In the genomic region with DNA sequence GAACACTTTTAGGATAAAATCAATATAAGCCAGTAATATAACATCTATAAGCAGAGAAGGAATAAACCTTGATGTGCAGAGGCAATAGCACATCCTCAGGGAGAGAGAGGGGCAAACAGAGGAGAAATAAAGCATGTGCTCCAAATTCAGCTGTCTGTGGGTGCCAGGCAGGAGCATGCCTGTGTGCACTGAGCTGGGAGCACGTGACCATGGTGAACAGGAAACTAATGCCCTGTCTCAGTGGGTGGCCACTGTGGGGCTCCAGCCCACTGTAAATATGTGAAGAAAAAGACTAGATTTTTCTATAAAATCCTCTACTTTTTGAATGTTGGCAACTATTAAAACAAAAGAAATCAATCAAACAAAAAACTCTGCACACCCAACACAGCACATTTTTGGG, we compare ENCODE assay signal across 15 cellular contexts. TPM values are rescaled to one million over a fixed set of nuclear protein-coding genes. Genes with fewer than 3 reads are reported as not detected.
A peak's percentile ranks its signal among the peaks of the same experiment; 100 is the strongest.
DNase-seq lines count a peak whose midpoint lies in the region; TF ChIP-seq lines count a peak whose summit lies in the region.
"Had no signal": no experiment of that assay in that cellular context is flagged by ENCODE, and none has a peak within 500 bp of the region (broad histone marks: within the 10 kb centered on the region; RNA-seq: fewer than 3 reads in every experiment).

No MANE protein-coding gene starts in this region.

- H3K9me3 Mint-ChIP-seq in activated T-cell treated with anti-CD3 and anti-CD28 coated beads, Interleukin-2, amount 50 U/mL, for 24 hours = no peaks in the 10 kb centered on the region
- H3K9me3 Mint-ChIP-seq: GM23338 had no signal

- DNase-seq in KBM-7 (peak; percentile 31), kidney tubule cell (ENCODE audit: low spot score) (peak; percentile 7), ecto neural progenitor cell (ENCODE audit: low spot score) (no peak), neuronal stem cell (ENCODE audit: low spot score) (no peak), NCI-H526 (lab: John Stamatoyannopoulos, UW) (no peak), brain microvascular endothelial cell (no peak)
- DNase-seq in activated T-cell treated with anti-CD3 and anti-CD28 coated beads, Interleukin-2, amount 50 U/mL, for 24 hours = peak; percentile 57
- DNase-seq: amniotic stem cell, heart left ventricle, IMR-90, NCI-H2029 had no signal

- H3K27me3 Mint-ChIP-seq in activated T-cell treated with anti-CD3 and anti-CD28 coated beads, Interleukin-2, amount 50 U/mL, for 24 hours = no peaks in the 10 kb centered on the region

- H3K27ac Mint-ChIP-seq in activated T-cell treated with anti-CD3 and anti-CD28 coated beads, Interleukin-2, amount 50 U/mL, for 24 hours = peak overlapping the region; percentile 98
- H3K27ac Mint-ChIP-seq: GM23338, mesothelial cell of epicardium had no signal

- H4K91ac ChIP-seq in neuronal stem cell (ENCODE audit: low read depth, low read length, poor library complexity) = no peak overlapping the region

- WGBS in neuronal stem cell (ENCODE audit: extremely low coverage in 2 of 2, insufficient read length in 2 of 2, insufficient replicate concordance in 1 of 2), 2 donors = no CpG with 5 or more reads among the region's 1 CpG

- no peak overlapping the region for H3K23ac ChIP-seq in neuronal stem cell (ENCODE audit: low read depth, low read length, poor library complexity)

- H3K4me1 ChIP-seq in BLaER1 treated with 17β-estradiol and CSF1 and Interleukin-3, amounts not matched to agents 10 nM and 100 nM = peaks cover 6 to 68% (median 11%) of the 10 kb centered on the region in 10 experiments; a peak in 17 of 20 replicates
- H3K4me1 ChIP-seq in neuronal stem cell (ENCODE audit: control insufficient read depth in 2 of 2, insufficient read depth in 1 of 2, low read depth in 1 of 2, low read length in 2 of 2) = no peaks in the 10 kb centered on the region

- H3K4me3 ChIP-seq in BLaER1 treated with 17β-estradiol and CSF1 and Interleukin-3, amounts not matched to agents 10 nM and 100 nM = no peak overlapping the region
- H3K4me3 ChIP-seq in neuronal stem cell (ENCODE audit: low read length in 2 of 2) = no peak overlapping the region
- H3K4me3 ChIP-seq in brain microvascular endothelial cell (ENCODE audit: low read depth, low read length) = no peak overlapping the region
- H3K4me3 ChIP-seq: GM23338, heart left ventricle had no signal

- no peak overlapping the region for H2BK12ac ChIP-seq in neuronal stem cell (ENCODE audit: low read length)

- H2BK5ac ChIP-seq in neuronal stem cell (ENCODE audit: low read length) = no peak overlapping the region

- H3K27ac ChIP-seq in BLaER1 treated with 17β-estradiol and CSF1 and Interleukin-3, amounts not matched to agents 10 nM and 100 nM = no peak overlapping the region
- H3K27ac ChIP-seq in neuronal stem cell (replicated peaks; ENCODE audit: low read length) = no peak overlapping the region
- H3K27ac ChIP-seq in brain microvascular endothelial cell = no peak overlapping the region
- H3K27ac ChIP-seq: C4-2B had no signal

- TF ChIP-seq CTCF in brain microvascular endothelial cell (IDR thresholded peaks at IDR 0.05; ENCODE audit: low read depth, low read length, missing control alignments) = no peak

- H2BK15ac ChIP-seq in neuronal stem cell (ENCODE audit: low read length) = no peak overlapping the region

- no peak overlapping the region for H3K18ac ChIP-seq in neuronal stem cell (ENCODE audit: low read length)

- H4K8ac ChIP-seq in neuronal stem cell (ENCODE audit: low read depth, low read length) = no peak overlapping the region

- no peak overlapping the region for H2AFZ ChIP-seq in neuronal stem cell (ENCODE audit: low read length)
- H2AFZ ChIP-seq: GM23338 had no signal

- no peak overlapping the region for H3K14ac ChIP-seq in neuronal stem cell (ENCODE audit: low read length)

- H3K4me2 ChIP-seq in BLaER1 treated with 17β-estradiol and CSF1 and Interleukin-3, amounts not matched to agents 10 nM and 100 nM = peak overlapping the region in 9 of 11 experiments; percentile 5 to 66 (median 24); a peak in 8 of 22 replicates
- no peak overlapping the region for H3K4me2 ChIP-seq in neuronal stem cell (ENCODE audit: insufficient read depth, low read length, poor library complexity, severe bottlenecking)
- H3K4me2 ChIP-seq: GM23338 had no signal

- no peak overlapping the region for H2AK5ac ChIP-seq in neuronal stem cell (ENCODE audit: low read depth, low read length)

- no peak overlapping the region for H2BK120ac ChIP-seq in neuronal stem cell (ENCODE audit: low read depth, low read length)

- no peak overlapping the region for H3K4ac ChIP-seq in neuronal stem cell (ENCODE audit: low read length)

- no peaks in the 10 kb centered on the region for H3K79me1 ChIP-seq in neuronal stem cell (ENCODE audit: low read depth, low read length)

- peaks cover 0 to 100% (median 0%) of the 10 kb centered on the region in 11 experiments; a peak in 3 of 22 replicates for H4K20me1 ChIP-seq in BLaER1 treated with 17β-estradiol and CSF1 and Interleukin-3, amounts not matched to agents 10 nM and 100 nM

- H3K36me3 Mint-ChIP-seq in activated T-cell treated with anti-CD3 and anti-CD28 coated beads, Interleukin-2, amount 50 U/mL, for 24 hours (ENCODE audit: low read depth) = peaks cover 18% of the 10 kb centered on the region
- H3K36me3 Mint-ChIP-seq: mesothelial cell of epicardium had no signal

- in situ Hi-C loops in KBM-7 (cut with MboI; ENCODE audit: low pct_unique_long_range_greater_than_20kb, low sequenced_read_pairs) (no loop called here), brain microvascular endothelial cell (cut with HindIII; ENCODE audit: low pct_ligation_motif_present, low sequenced_read_pairs) (no loop called here)

- no peaks in the 10 kb centered on the region for H3K27me3 ChIP-seq in BLaER1 treated with 17β-estradiol and CSF1 and Interleukin-3, amounts not matched to agents 10 nM and 100 nM
- H3K27me3 ChIP-seq in neuronal stem cell (ENCODE audit: control insufficient read depth in 3 of 3, insufficient read depth in 3 of 3, low read depth in 1 of 3, low read length in 3 of 3) (no peaks in the 10 kb centered on the region), brain microvascular endothelial cell (replicated peaks) (no peaks in the 10 kb centered on the region)
- H3K27me3 ChIP-seq: heart left ventricle had no signal

- H3K36me3 ChIP-seq in BLaER1 treated with 17β-estradiol and CSF1 and Interleukin-3, amounts not matched to agents 10 nM and 100 nM = peaks cover 0 to 52% (median 0%) of the 10 kb centered on the region in 11 experiments; a peak in 3 of 22 replicates
- no peaks in the 10 kb centered on the region for H3K36me3 ChIP-seq in neuronal stem cell (replicated peaks in 1 of 2; ENCODE audit: control insufficient read depth in 2 of 2, insufficient read depth in 2 of 2, low read length in 2 of 2)
- H3K36me3 ChIP-seq in brain microvascular endothelial cell (replicated peaks) = no peaks in the 10 kb centered on the region

- H3K9ac ChIP-seq in BLaER1 treated with 17β-estradiol and CSF1 and Interleukin-3, amounts not matched to agents 10 nM and 100 nM = 0 out of 22 replicates have a peak overlapping the region, but pooled peaks of 1 of the 11 experiments have one; percentile 29
- H3K9ac ChIP-seq in neuronal stem cell (ENCODE audit: low read depth, low read length, poor library complexity) = no peak overlapping the region

- H3K4me1 Mint-ChIP-seq in activated T-cell treated with anti-CD3 and anti-CD28 coated beads, Interleukin-2, amount 50 U/mL, for 24 hours (ENCODE audit: low read depth) = peaks cover 90% of the 10 kb centered on the region

- no peaks in the 10 kb centered on the region for H3K9me3 ChIP-seq in BLaER1 treated with 17β-estradiol and CSF1 and Interleukin-3, amounts not matched to agents 10 nM and 100 nM (replicated peaks in 1 of 11)
- H3K9me3 ChIP-seq in neuronal stem cell (replicated peaks in 1 of 2; ENCODE audit: control insufficient read depth in 2 of 2, insufficient read depth in 1 of 2, low read depth in 1 of 2, low read length in 2 of 2) = no peaks in the 10 kb centered on the region

- H3K4me3 Mint-ChIP-seq in activated T-cell treated with anti-CD3 and anti-CD28 coated beads, Interleukin-2, amount 50 U/mL, for 24 hours = peak overlapping the region; percentile 69
- H3K4me3 Mint-ChIP-seq: GM23338, mesothelial cell of epicardium had no signal

RNA-seq across cellular contexts. Expression of a gene that starts 55.3 kb away (rescaled TPM):
- not detected for polyA plus RNA-seq in neuronal stem cell (2013, experiment 1 of 2)
- polyA plus RNA-seq in neuronal stem cell (2013, experiment 2 of 2) = not detected
- polyA plus RNA-seq: GM23338, IMR-90 had no signal

Comparison
In these comparisons a context has a peak if more than half of its experiments do, and no peak if none do; other contexts are left out.
1. DNase-seq: peak in KBM-7 (single experiment), activated T-cell treated with anti-CD3 and anti-CD28 coated beads, Interleukin-2, amount 50 U/mL, for 24 hours (single experiment) and kidney tubule cell (single experiment); none in ecto neural progenitor cell (single experiment), neuronal stem cell (single experiment), NCI-H526 (0 of 2) and brain microvascular endothelial cell (single experiment).